In the genomic region with DNA sequence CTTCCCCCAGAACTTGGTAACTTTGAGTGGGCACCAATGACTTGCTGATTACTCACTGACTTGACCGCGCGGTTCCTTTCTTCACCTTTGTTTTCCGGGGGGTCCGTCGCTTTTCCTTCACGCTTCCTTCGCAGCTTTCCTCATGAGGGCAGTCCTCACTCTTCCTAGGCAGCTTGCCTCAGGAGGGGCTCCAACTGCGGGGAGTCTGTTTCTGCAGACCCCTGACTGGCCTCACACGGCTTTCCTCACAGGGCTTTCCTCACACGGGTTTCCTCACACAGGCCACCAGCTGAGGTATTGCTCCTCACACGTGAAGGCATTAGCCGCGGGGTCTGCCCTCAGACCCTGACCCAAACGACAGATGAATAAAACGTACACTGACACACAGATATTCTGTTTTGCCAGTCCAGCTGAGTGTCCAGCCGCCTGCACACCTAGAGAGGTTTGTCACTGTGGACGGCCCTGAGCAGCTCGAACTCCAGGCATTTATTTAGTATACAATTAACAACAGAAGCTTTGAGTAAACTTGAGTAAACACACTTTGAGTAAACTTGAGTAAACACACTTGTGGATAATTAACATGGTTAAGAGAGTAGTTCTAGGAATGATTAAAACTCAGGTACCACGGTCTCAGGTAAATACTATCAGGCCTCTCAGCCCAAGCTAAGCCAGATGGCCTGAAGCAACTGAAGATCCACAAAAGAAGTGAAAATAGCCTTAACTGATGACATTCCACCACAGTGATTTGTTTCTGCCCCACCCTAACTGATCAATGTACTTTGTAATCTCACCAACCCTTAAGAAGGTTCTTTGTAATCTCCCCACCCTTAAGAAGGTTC, we compare ENCODE assay signal across 10 cellular contexts. TPM values are rescaled to one million over a fixed set of nuclear protein-coding genes. Genes with fewer than 3 reads are reported as not detected.
DNase-seq lines count a peak whose midpoint lies in the region; ATAC-seq and TF ChIP-seq lines count a peak whose summit lies in the region.
"Had no signal": no experiment of that assay in that cellular context is flagged by ENCODE, and none has a peak within 500 bp of the region (broad histone marks: within the 10 kb centered on the region; RNA-seq: fewer than 3 reads in every experiment).

No MANE protein-coding gene starts in this region.

- H3K36me3 Mint-ChIP-seq in activated naive CD8-positive, alpha-beta T cell treated with anti-CD3 and anti-CD28 coated beads, Interleukin-2, amount 10 ng/mL, durations not matched to agents 7 days and 5 days, result peaks cover 5% of the 10 kb centered on the region
- H3K36me3 Mint-ChIP-seq in type B pancreatic cell, result no peaks in the 10 kb centered on the region

- H3K27ac Mint-ChIP-seq in activated naive CD8-positive, alpha-beta T cell treated with anti-CD3 and anti-CD28 coated beads, Interleukin-2, amount 10 ng/mL, durations not matched to agents 7 days and 5 days, result peak overlapping the region; percentile 96
- peak overlapping the region; percentile 96 for H3K27ac Mint-ChIP-seq in type B pancreatic cell

- TF ChIP-seq CTCF in left ventricle myocardium inferior (IDR thresholded peaks at IDR 0.05; ENCODE audit: borderline replicate concordance), result no peak
- no peak for TF ChIP-seq CTCF in type B pancreatic cell (conservative IDR thresholded peaks at IDR 0.05)

- peaks cover 38% of the 10 kb centered on the region for H3K27me3 ChIP-seq in left ventricle myocardium inferior (ENCODE audit: low read depth)
- no peaks in the 10 kb centered on the region for H3K27me3 ChIP-seq in mucosa of rectum (ENCODE audit: control insufficient read depth in 2 of 2, insufficient read depth in 2 of 2, low read length in 2 of 2)
- H3K27me3 ChIP-seq: testis had no signal

- H3K9me3 ChIP-seq in left ventricle myocardium inferior (replicated peaks) (no peaks in the 10 kb centered on the region), mucosa of rectum (ENCODE audit: control insufficient read depth in 2 of 2, low read length in 2 of 2) (no peaks in the 10 kb centered on the region)
- H3K9me3 ChIP-seq: testis had no signal

- peaks cover 34% of the 10 kb centered on the region for H3K4me1 Mint-ChIP-seq in activated naive CD8-positive, alpha-beta T cell treated with anti-CD3 and anti-CD28 coated beads, Interleukin-2, amount 10 ng/mL, durations not matched to agents 7 days and 5 days
- peaks cover 14% of the 10 kb centered on the region for H3K4me1 Mint-ChIP-seq in type B pancreatic cell (ENCODE audit: unreplicated experiment)

- peaks cover 1% of the 10 kb centered on the region for H3K27me3 Mint-ChIP-seq in activated naive CD8-positive, alpha-beta T cell treated with anti-CD3 and anti-CD28 coated beads, Interleukin-2, amount 10 ng/mL, durations not matched to agents 7 days and 5 days
- peaks cover 12% of the 10 kb centered on the region for H3K27me3 Mint-ChIP-seq in type B pancreatic cell

- H3K4me1 ChIP-seq in left ventricle myocardium inferior, result no peaks in the 10 kb centered on the region
- peaks cover 15 to 21% of the 10 kb centered on the region in 2 donors for H3K4me1 ChIP-seq in mucosa of rectum (ENCODE audit: control insufficient read depth in 2 of 2, insufficient read depth in 2 of 2, low read length in 2 of 2)
- H3K4me1 ChIP-seq: testis had no signal

- DNase-seq in left ventricle myocardium inferior (no peak), left ventricle myocardium superior (no peak), type B pancreatic cell (ENCODE audit: extremely low spot score, unreplicated experiment) (no peak), NCI-H146 (lab: John Stamatoyannopoulos, UW) (no peak), middle frontal gyrus (ENCODE audit: extremely low spot score, low spot score) (no peak), mucosa of gallbladder (ENCODE audit: low spot score) (no peak)
- no peak for DNase-seq in activated naive CD8-positive, alpha-beta T cell treated with anti-CD3 and anti-CD28 coated beads, Interleukin-2, amount 10 ng/mL, durations not matched to agents 7 days and 5 days
- DNase-seq: activated CD4-positive, alpha-beta T cell treated with anti-CD3 and anti-CD28 coated beads for 4 hours; testis had no signal

- POLR2A ChIA-PET in activated naive CD8-positive, alpha-beta T cell treated with anti-CD3 and anti-CD28 coated beads, Interleukin-2, amount 10 ng/mL, durations not matched to agents 7 days and 5 days (lab: Charles Lee), result interaction anchor here (0.9 to 2.3 kb wide), 6 partner anchors 10 to 175 kb away, joined by 3 to 15 read pairs (median 3); a partner anchor contains a TSS

- H3K9me3 Mint-ChIP-seq in activated naive CD8-positive, alpha-beta T cell treated with anti-CD3 and anti-CD28 coated beads, Interleukin-2, amount 10 ng/mL, durations not matched to agents 7 days and 5 days, result no peaks in the 10 kb centered on the region
- no peaks in the 10 kb centered on the region for H3K9me3 Mint-ChIP-seq in type B pancreatic cell

- H3K4me3 ChIP-seq in left ventricle myocardium inferior (peak overlapping the region; percentile 60), mucosa of rectum (ENCODE audit: low read length in 2 of 2) (peak overlapping the region; percentile 69 to 84)

- peak overlapping the region in 1 of 2 donors; percentile 70 for H3K9ac ChIP-seq in mucosa of rectum (ENCODE audit: low read depth in 1 of 2, low read length in 2 of 2)

- H3K4me3 Mint-ChIP-seq in activated naive CD8-positive, alpha-beta T cell treated with anti-CD3 and anti-CD28 coated beads, Interleukin-2, amount 10 ng/mL, durations not matched to agents 7 days and 5 days, result peak overlapping the region; percentile 43
- H3K4me3 Mint-ChIP-seq in type B pancreatic cell, result peak overlapping the region; percentile 84

- H3K36me3 ChIP-seq in left ventricle myocardium inferior (no peaks in the 10 kb centered on the region), mucosa of rectum (ENCODE audit: control insufficient read depth in 2 of 2, insufficient read depth in 2 of 2, low read length in 2 of 2) (no peaks in the 10 kb centered on the region)

- ATAC-seq in left ventricle myocardium superior, result no peak
- ATAC-seq in activated naive CD8-positive, alpha-beta T cell treated with anti-CD3 and anti-CD28 coated beads, Interleukin-2, amount 10 ng/mL, durations not matched to agents 7 days and 5 days (ENCODE audit: low read depth), result no peak

- intact Hi-C loops in left ventricle myocardium inferior (cut with micrococcal nuclease) (no loop called here), left ventricle myocardium superior (cut with micrococcal nuclease) (no loop called here)

- no peak overlapping the region for H3K27ac ChIP-seq in left ventricle myocardium inferior (replicated peaks)
- peak overlapping the region; percentile 77 to 81 for H3K27ac ChIP-seq in mucosa of rectum (ENCODE audit: low read depth in 2 of 2, low read length in 2 of 2)
- H3K27ac ChIP-seq: testis had no signal

RNA-seq across cellular contexts. Expression of a gene that starts 16.1 kb away (rescaled TPM):
- total RNA-seq in left ventricle myocardium inferior (30.8 TPM), left ventricle myocardium superior (51.1 TPM), type B pancreatic cell (ENCODE audit: low replicate concordance) (113 and 174 TPM in 2 replicates), mucosa of gallbladder (1,541 TPM)
- 10 to 100 TPM; 16.4 to 22.2 TPM for total RNA-seq in activated naive CD8-positive, alpha-beta T cell treated with anti-CD3 and anti-CD28 coated beads, Interleukin-2, amount 10 ng/mL, durations not matched to agents 7 days and 5 days

RNA-seq across cellular contexts. Expression of a gene that starts 27.5 kb away (rescaled TPM):
- total RNA-seq in left ventricle myocardium inferior (12.8 TPM), left ventricle myocardium superior (12.8 TPM), type B pancreatic cell (ENCODE audit: low replicate concordance) (21.4 and 24.6 TPM in 2 replicates), mucosa of gallbladder (12.7 TPM)
- 10 to 100 TPM; 32.8 to 42.6 TPM for total RNA-seq in activated naive CD8-positive, alpha-beta T cell treated with anti-CD3 and anti-CD28 coated beads, Interleukin-2, amount 10 ng/mL, durations not matched to agents 7 days and 5 days
